8 cellular contexts compared by ENCODE assay signal in genomic region chr19:35154535-35155406, GRCh38. TPM values are rescaled to one million over a fixed set of nuclear protein-coding genes. Genes with fewer than 3 reads are reported as not detected.
DNase-seq lines count a peak whose midpoint lies in the region; ATAC-seq and TF ChIP-seq lines count a peak whose summit lies in the region.

Gene FXYD5, plus strand, starts transcription at chr19:35154735. Its CDS starts 816 bp downstream, at chr19:35155551.

- H2BK5ac ChIP-seq in mesendoderm (ENCODE audit: low read length) = peak within 1 kb of the TSS; percentile 42

- H2AK5ac ChIP-seq in mesendoderm (ENCODE audit: low read length) = no peak within 1 kb of the TSS

- no peaks in the 10 kb centered on the region for H3K79me2 ChIP-seq in mesendoderm (ENCODE audit: control insufficient read depth, insufficient read depth, low read length)

- 0% methylated on average over 48 to 49 of the region's 49 CpGs for WGBS in ectodermal cell, 2 experiments
- WGBS in mesendoderm (ENCODE audit: extremely low coverage, insufficient coverage, low lambda C conversion rate) = no CpG with 5 or more reads among the region's 49 CpGs

- peak; percentile 46 for TF ChIP-seq POLR2A in GM19099 (IDR thresholded peaks at IDR 0.05; ENCODE audit: extremely low read depth, insufficient read length, low read depth)

- H3K56ac ChIP-seq in mesendoderm (ENCODE audit: low read length) = peak within 1 kb of the TSS; percentile 98

- peak within 1 kb of the TSS; percentile 75 for H3K9ac ChIP-seq in mesendoderm (ENCODE audit: low read length)

- H3K4ac ChIP-seq in mesendoderm (ENCODE audit: low read depth, low read length) = no peak within 1 kb of the TSS

- H2BK120ac ChIP-seq in mesendoderm (ENCODE audit: low read depth, low read length) = no peak within 1 kb of the TSS

- H3K23ac ChIP-seq in mesendoderm (ENCODE audit: low read length) = peak within 1 kb of the TSS; percentile 91

- H3K36me3 ChIP-seq in ectodermal cell (ENCODE audit: control insufficient read depth, insufficient read depth, low read length) = no peaks in the 10 kb centered on the region
- H3K36me3 ChIP-seq in mesendoderm (ENCODE audit: control insufficient read depth, insufficient read depth, low read length) = no peaks in the 10 kb centered on the region

- H3K9me3 ChIP-seq in ectodermal cell (ENCODE audit: control insufficient read depth, low read length) = no peaks in the 10 kb centered on the region

- H3K27ac ChIP-seq in ectodermal cell (ENCODE audit: insufficient read depth, low read depth, low read length, poor library complexity, severe bottlenecking) (no peak within 1 kb of the TSS), mesendoderm (ENCODE audit: low read depth, low read length) (peak within 1 kb of the TSS; percentile 25)

- H3K4me3 ChIP-seq in ectodermal cell (ENCODE audit: insufficient read depth, low read depth, low read length) (peak within 1 kb of the TSS; percentile 41), mesendoderm (ENCODE audit: low read length) (peak within 1 kb of the TSS; percentile 37)

- peaks cover 14% of the 10 kb centered on the region for H3K4me1 ChIP-seq in ectodermal cell (ENCODE audit: control insufficient read depth, insufficient read depth, low read length)
- no peaks in the 10 kb centered on the region for H3K4me1 ChIP-seq in mesendoderm (ENCODE audit: control insufficient read depth, low read depth, low read length)

- peak; percentile 30 for DNase-seq in NCI-H460 (ENCODE audit: extremely low read depth, low read depth)
- DNase-seq in activated CD4-positive, alpha-beta T cell treated with anti-CD3 and anti-CD28 coated beads, Interleukin-2, amount 50 U/mL, for 4 hours = peak; percentile 84 to 87
- peak; percentile 94 for DNase-seq in mesendoderm
- DNase-seq in stimulated activated CD8-positive, alpha-beta memory T cell treated with anti-CD3 and anti-CD28 coated beads, Interleukin-15, amount 100 ng/mL, for 48 hours (ENCODE audit: low read depth in 2 of 2) = peak; percentile 73 to 80
- DNase-seq in NCI-H2029 (lab: John Stamatoyannopoulos, UW) = no peak

- no peak for ATAC-seq in HG02938 (IDR thresholded peaks at IDR 0.05; ENCODE audit: unreplicated experiment)

- no peak within 1 kb of the TSS for H4K8ac ChIP-seq in mesendoderm (ENCODE audit: low read depth, low read length)

- no peak within 1 kb of the TSS for H2BK15ac ChIP-seq in mesendoderm (replicated peaks; ENCODE audit: low read depth)

- peaks cover 1% of the 10 kb centered on the region for H3K79me1 ChIP-seq in mesendoderm (ENCODE audit: low read length)

- H3K27me3 ChIP-seq in ectodermal cell (ENCODE audit: control insufficient read depth, insufficient read depth, low read length, poor library complexity, severe bottlenecking) (peaks cover 34% of the 10 kb centered on the region), mesendoderm (ENCODE audit: insufficient read depth, low read length, poor library complexity) (no peaks in the 10 kb centered on the region)

- peak within 1 kb of the TSS; percentile 44 for H3K18ac ChIP-seq in mesendoderm (ENCODE audit: low read length)

- peak within 1 kb of the TSS; percentile 51 for H3K4me2 ChIP-seq in mesendoderm (ENCODE audit: low read length)

- H4K5ac ChIP-seq in mesendoderm (ENCODE audit: low read length) = no peak within 1 kb of the TSS

RNA-seq across cellular contexts. Expression of gene FXYD5, which starts in this region (rescaled TPM):
- 104 TPM in 2 replicates for total RNA-seq in NCI-H460 (2014; rRNA removed; shearing (Covaris generic))
- 49.6 and 55.5 TPM in 2 replicates for polyA plus RNA-seq in NCI-H460 (2014; cell fraction: nucleus; rRNA removed)
- polyA plus RNA-seq in ectodermal cell (2013, experiment 1 of 4) = 42.1 TPM
- 31.4 TPM for polyA plus RNA-seq in ectodermal cell (2013, experiment 2 of 4)
- 37.2 TPM for polyA plus RNA-seq in ectodermal cell (2013, experiment 3 of 4)
- polyA plus RNA-seq in ectodermal cell (2013, experiment 4 of 4) = 44.3 TPM
- polyA plus RNA-seq in mesendoderm (2013, experiment 1 of 2) = 130 TPM
- 134 TPM for polyA plus RNA-seq in mesendoderm (2013, experiment 2 of 2)
